1 cellular context compared by ENCODE assay signal in the genomic region with DNA sequence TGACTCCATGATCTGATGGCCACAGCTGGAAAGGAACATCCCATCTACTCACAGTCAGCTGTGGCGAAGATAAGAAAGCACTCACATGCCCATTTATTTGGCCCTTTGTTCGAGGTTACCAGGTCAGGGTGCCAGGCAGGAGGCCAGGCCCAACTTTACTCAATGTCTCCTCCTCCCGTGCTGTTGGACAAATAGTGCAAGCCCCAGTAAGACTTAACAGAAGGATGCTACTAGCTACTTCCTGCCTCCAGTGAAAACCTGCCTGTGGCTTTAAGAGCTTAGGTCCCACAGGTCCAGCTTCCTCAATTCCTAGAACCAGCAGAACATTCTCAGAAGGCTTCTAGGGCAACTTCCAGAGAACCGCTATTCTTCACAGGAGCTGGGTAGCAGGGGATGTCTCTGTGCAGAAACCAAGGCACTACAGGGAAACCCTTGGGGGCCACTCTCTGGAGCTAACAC.
TF ChIP-seq lines count a peak whose summit lies in the region.

No MANE protein-coding gene starts in this region.

TF ChIP-seq in GM23338, 12 proteins besides CTCF, POLR2A, EP300 and RAD21 (continued from another document):
- TF ChIP-seq ZNF462 (CRISPR knock-in tag; IDR thresholded peaks at IDR 0.05): no peak
- TF ChIP-seq JUNB (IDR thresholded peaks at IDR 0.05; ENCODE audit: unreplicated experiment): no peak
- no peak for TF ChIP-seq NANOG (IDR thresholded peaks at IDR 0.05; ENCODE audit: borderline replicate concordance)
- TF ChIP-seq, protein P1, sequence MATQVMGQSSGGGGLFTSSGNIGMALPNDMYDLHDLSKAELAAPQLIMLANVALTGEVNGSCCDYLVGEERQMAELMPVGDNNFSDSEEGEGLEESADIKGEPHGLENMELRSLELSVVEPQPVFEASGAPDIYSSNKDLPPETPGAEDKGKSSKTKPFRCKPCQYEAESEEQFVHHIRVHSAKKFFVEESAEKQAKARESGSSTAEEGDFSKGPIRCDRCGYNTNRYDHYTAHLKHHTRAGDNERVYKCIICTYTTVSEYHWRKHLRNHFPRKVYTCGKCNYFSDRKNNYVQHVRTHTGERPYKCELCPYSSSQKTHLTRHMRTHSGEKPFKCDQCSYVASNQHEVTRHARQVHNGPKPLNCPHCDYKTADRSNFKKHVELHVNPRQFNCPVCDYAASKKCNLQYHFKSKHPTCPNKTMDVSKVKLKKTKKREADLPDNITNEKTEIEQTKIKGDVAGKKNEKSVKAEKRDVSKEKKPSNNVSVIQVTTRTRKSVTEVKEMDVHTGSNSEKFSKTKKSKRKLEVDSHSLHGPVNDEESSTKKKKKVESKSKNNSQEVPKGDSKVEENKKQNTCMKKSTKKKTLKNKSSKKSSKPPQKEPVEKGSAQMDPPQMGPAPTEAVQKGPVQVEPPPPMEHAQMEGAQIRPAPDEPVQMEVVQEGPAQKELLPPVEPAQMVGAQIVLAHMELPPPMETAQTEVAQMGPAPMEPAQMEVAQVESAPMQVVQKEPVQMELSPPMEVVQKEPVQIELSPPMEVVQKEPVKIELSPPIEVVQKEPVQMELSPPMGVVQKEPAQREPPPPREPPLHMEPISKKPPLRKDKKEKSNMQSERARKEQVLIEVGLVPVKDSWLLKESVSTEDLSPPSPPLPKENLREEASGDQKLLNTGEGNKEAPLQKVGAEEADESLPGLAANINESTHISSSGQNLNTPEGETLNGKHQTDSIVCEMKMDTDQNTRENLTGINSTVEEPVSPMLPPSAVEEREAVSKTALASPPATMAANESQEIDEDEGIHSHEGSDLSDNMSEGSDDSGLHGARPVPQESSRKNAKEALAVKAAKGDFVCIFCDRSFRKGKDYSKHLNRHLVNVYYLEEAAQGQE (IDR thresholded peaks at IDR 0.05; ENCODE audit: unreplicated experiment): no peak
- no peak for TF ChIP-seq STAT1 (IDR thresholded peaks at IDR 0.05; ENCODE audit: unreplicated experiment)
- TF ChIP-seq ZNF331 (CRISPR knock-in tag; IDR thresholded peaks at IDR 0.05; ENCODE audit: low read depth): no peak
